Comparison of ENCODE assay signal across 8 cellular contexts in genomic region chr7:23298885-23299769, GRCh38. TPM values are rescaled to one million over a fixed set of nuclear protein-coding genes. Genes with fewer than 3 reads are reported as not detected.
DNase-seq lines count a peak whose midpoint lies in the region; ATAC-seq, FAIRE-seq and TF ChIP-seq lines count a peak whose summit lies in the region.

MALSU1 (plus strand) TSS chr7:23299339; CDS start chr7:23299353, 14 bp downstream.

- no peaks in the 10 kb centered on the region for H3K27me3 Mint-ChIP-seq in chondrocyte (ENCODE audit: low read depth)

- ATAC-seq in HG03439 (IDR thresholded peaks at IDR 0.05; ENCODE audit: unreplicated experiment): peak; percentile 98

- FAIRE-seq in kidney (lab: Jason Lieb, UNC): peak; percentile 69

- TF ChIP-seq CTCF in chondrocyte (IDR thresholded peaks at IDR 0.05) (no peak), kidney (IDR thresholded peaks at IDR 0.05; ENCODE audit: borderline replicate concordance, extremely low read depth, insufficient read depth) (no peak)

- H3K36me3 ChIP-seq in kidney (ENCODE audit: control insufficient read depth in 1 of 2, insufficient read depth in 2 of 2, low read length in 2 of 2): no peaks in the 10 kb centered on the region

- H3K4me3 Mint-ChIP-seq in chondrocyte (ENCODE audit: unreplicated experiment): peak within 1 kb of the TSS; percentile 86

- intact Hi-C loops in kidney (cut with DNase I): no loop called here

- peak; percentile 95 to 96 for DNase-seq in AML-193 (lab: John Stamatoyannopoulos, UW)
- peak; percentile 96 for DNase-seq in NCI-H510A treated with DMSO at 0.1 percent for 48 hours (lab: John Stamatoyannopoulos, UW)
- peak; percentile 96 to 99 for DNase-seq in activated CD4-positive, alpha-beta T cell treated with anti-CD3 and anti-CD28 coated beads for 24 hours (ENCODE audit: low read depth in 2 of 2)
- peak; percentile 98 for DNase-seq in chondrocyte (ENCODE audit: low spot score)
- peak; percentile 98 for DNase-seq in kidney
- DNase-seq in stimulated activated CD4-positive, alpha-beta T cell treated with anti-CD3 and anti-CD28 coated beads, Interleukin-15, amount 100 ng/mL, for 24 hours: peak; percentile 99

- H3K27ac ChIP-seq in kidney (ENCODE audit: low read depth in 2 of 2, low read length in 2 of 2): peak within 1 kb of the TSS; percentile 18 to 74

- no peaks in the 10 kb centered on the region for H3K9me3 ChIP-seq in kidney (ENCODE audit: control insufficient read depth in 1 of 2, low read length in 2 of 2)

- peak within 1 kb of the TSS; percentile 87 to 91 for H3K9ac ChIP-seq in kidney (ENCODE audit: low read length in 2 of 2)

- H3K27ac Mint-ChIP-seq in chondrocyte (ENCODE audit: unreplicated experiment): peak within 1 kb of the TSS; percentile 94

- H3K4me1 ChIP-seq in kidney (ENCODE audit: control insufficient read depth in 1 of 2, insufficient read depth in 1 of 2, low read depth in 1 of 2, low read length in 2 of 2): peaks cover 11 to 13% of the 10 kb centered on the region in 2 donors

- no peaks in the 10 kb centered on the region for H3K9me3 Mint-ChIP-seq in chondrocyte (ENCODE audit: low read depth)

- TF ChIP-seq POLR2A in GM19193 (IDR thresholded peaks at IDR 0.05; ENCODE audit: extremely low read depth, insufficient read depth, insufficient read length): peak; percentile 93

- peaks cover 56% of the 10 kb centered on the region for H3K4me1 Mint-ChIP-seq in chondrocyte (ENCODE audit: low read depth)

- peak within 1 kb of the TSS; percentile 82 to 94 for H3K4me3 ChIP-seq in kidney (ENCODE audit: low read length in 2 of 2)

- H3K36me3 Mint-ChIP-seq in chondrocyte (ENCODE audit: low read depth): peaks cover 5% of the 10 kb centered on the region

RNA-seq across cellular contexts. Expression of gene MALSU1, which starts in this region (rescaled TPM):
- total RNA-seq in chondrocyte (40.9 to 57.3 TPM (median 44.6 TPM) in 3 replicates), kidney (40.3 TPM)
- 94.9 TPM for polyA plus RNA-seq in kidney (ENCODE audit: insufficient read depth, low read depth, low replicate concordance)

Comparison
In these comparisons a context has a peak if more than half of its experiments do, and no peak if none do; other contexts are left out.
1. Peak in every context shown above with its lines: DNase-seq, ATAC-seq, H3K4me3 ChIP-seq and H3K27ac ChIP-seq.